8 cellular contexts compared by ENCODE assay signal in genomic region chr11:35615911-35616900, GRCh38. TPM values are rescaled to one million over a fixed set of nuclear protein-coding genes. Genes with fewer than 3 reads are reported as not detected.
A peak's percentile ranks its signal among the peaks of the same experiment; 100 is the strongest.
DNase-seq lines count a peak whose midpoint lies in the region; ATAC-seq and TF ChIP-seq lines count a peak whose summit lies in the region.

No MANE protein-coding gene starts in this region.

- no peaks in the 10 kb centered on the region for H3K27me3 ChIP-seq in vagina

- TF ChIP-seq POLR2A in vagina (IDR thresholded peaks at IDR 0.05) (no peak), lower leg skin (IDR thresholded peaks at IDR 0.05) (no peak)

- peak; percentile 49 for ATAC-seq in left colon
- ATAC-seq in HG03442 (IDR thresholded peaks at IDR 0.05; ENCODE audit: unreplicated experiment), result no peak

- peaks cover 16% of the 10 kb centered on the region for H3K27me3 Mint-ChIP-seq in brain

- H3K9me3 Mint-ChIP-seq in brain, result no peaks in the 10 kb centered on the region

- no peaks in the 10 kb centered on the region for H3K36me3 ChIP-seq in vagina

- POLR2A ChIA-PET in HEK293T (lab: Yijun Ruan, JAX), result no interaction called here

- H3K4me1 Mint-ChIP-seq in brain, result peaks cover 32% of the 10 kb centered on the region

- no peak overlapping the region for H3K27ac ChIP-seq in vagina

- no peaks in the 10 kb centered on the region for H3K9me3 ChIP-seq in vagina

- H3K4me3 Mint-ChIP-seq in brain, result peak overlapping the region; percentile 53 to 93 (median 71)

- H3K4me3 ChIP-seq in vagina (no peak overlapping the region), lower leg skin (ENCODE audit: low read depth, poor library complexity, severe bottlenecking) (no peak overlapping the region)

- DNase-seq in DMS 273 (lab: John Stamatoyannopoulos, UW; ENCODE audit: unreplicated experiment) (peak; percentile 73), HEK293T (ENCODE audit: extremely low spot score) (no peak), NCI-H774 (lab: John Stamatoyannopoulos, UW) (peak; percentile 31), left colon (no peak), vagina (ENCODE audit: extremely low spot score in 2 of 2) (no peak), lower leg skin (ENCODE audit: low spot score in 2 of 2) (no peak)

- WGBS in lower leg skin, 2 donors, result 22 to 25% methylated on average over 8 of the region's 8 CpGs

- CTCF ChIA-PET in HEK293T (lab: Yijun Ruan, JAX), result interaction anchor here (1.0 to 1.3 kb wide), 3 partner anchors 10 to 419 kb away, joined by 3 to 10 read pairs (median 3); no protein-coding TSS in a partner anchor

- peaks cover 24% of the 10 kb centered on the region for H3K4me1 ChIP-seq in vagina

- peak overlapping the region; percentile 42 to 96 (median 83) for H3K27ac Mint-ChIP-seq in brain

- TF ChIP-seq CTCF in brain (conservative IDR thresholded peaks at IDR 0.05) (peak; percentile 92 to 93), vagina (IDR thresholded peaks at IDR 0.05) (peak; percentile 64 to 75 (median 70)), lower leg skin (IDR thresholded peaks at IDR 0.05) (peak in 1 of 3 donors; percentile 67)

- H3K36me3 Mint-ChIP-seq in brain, result no peaks in the 10 kb centered on the region

- intact Hi-C loops in left colon (cut with DNase I, micrococcal nuclease), result loop anchor here in 1 of 2 donors (5.0 to 10.0 kb wide), 3 partner anchors 206 to 651 kb away; no protein-coding TSS in a partner anchor
- intact Hi-C loops in vagina (cut with DNase I), result loop anchor here (5.0 to 10.0 kb wide), 3 partner anchors 209 to 646 kb away; no protein-coding TSS in a partner anchor
- intact Hi-C loops in lower leg skin (cut with DNase I; ENCODE audit: low total_unique reads), result loop anchor here (5.0 to 10.0 kb wide), 2 partner anchors 199 to 651 kb away; no protein-coding TSS in a partner anchor

TF ChIP-seq in HEK293T, 16 proteins besides CTCF, POLR2A, EP300 and RAD21:
- TF ChIP-seq FOXA1 (IDR thresholded peaks at IDR 0.05), result no peak
- no peak for TF ChIP-seq ELF4 (IDR thresholded peaks at IDR 0.05)
- TF ChIP-seq, protein P1, sequence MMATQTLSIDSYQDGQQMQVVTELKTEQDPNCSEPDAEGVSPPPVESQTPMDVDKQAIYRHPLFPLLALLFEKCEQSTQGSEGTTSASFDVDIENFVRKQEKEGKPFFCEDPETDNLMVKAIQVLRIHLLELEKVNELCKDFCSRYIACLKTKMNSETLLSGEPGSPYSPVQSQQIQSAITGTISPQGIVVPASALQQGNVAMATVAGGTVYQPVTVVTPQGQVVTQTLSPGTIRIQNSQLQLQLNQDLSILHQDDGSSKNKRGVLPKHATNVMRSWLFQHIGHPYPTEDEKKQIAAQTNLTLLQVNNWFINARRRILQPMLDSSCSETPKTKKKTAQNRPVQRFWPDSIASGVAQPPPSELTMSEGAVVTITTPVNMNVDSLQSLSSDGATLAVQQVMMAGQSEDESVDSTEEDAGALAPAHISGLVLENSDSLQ (IDR thresholded peaks at IDR 0.05), result peak; percentile 88

RNA-seq across cellular contexts. Expression of gene FJX1, which starts 2.1 kb away (rescaled TPM):
- 8.1 TPM for polyA plus RNA-seq in brain (ENCODE audit: insufficient read depth, low read depth, low replicate concordance)
- total RNA-seq in left colon (under 1 TPM in 1 of 2 donors, not detected in 1; 0.50 TPM), vagina (7.4 TPM), lower leg skin (10 to 100 TPM; 21.2 to 24.1 (median 22.5) TPM)

RNA-seq across cellular contexts. Expression of gene TRIM44, which starts 46.4 kb away (rescaled TPM):
- polyA plus RNA-seq in brain (ENCODE audit: insufficient read depth, low read depth, low replicate concordance), result 39.8 TPM
- total RNA-seq in left colon (10 to 100 TPM; 45.7 to 49.4 TPM), vagina (27.7 TPM), lower leg skin (10 to 100 TPM in 3 of 4 donors, 1 to 10 TPM in 1; 9.6 to 29.3 (median 23.8) TPM)

Comparison
In these comparisons a context has a peak if more than half of its experiments do, and no peak if none do; other contexts are left out.
1. DNase-seq: peak in DMS 273 (single experiment) and NCI-H774 (single experiment); none in HEK293T (single experiment), left colon (0 of 2), vagina (0 of 2) and lower leg skin (0 of 2).